22 cellular contexts compared by ENCODE assay signal in genomic region chr3:71989165-71989564, GRCh38.
DNase-seq lines count a peak whose midpoint lies in the region; ATAC-seq lines count a peak whose summit lies in the region.
"Had no signal": no experiment of that assay in that cellular context is flagged by ENCODE, and none has a peak within 500 bp of the region (broad histone marks: within the 10 kb centered on the region; RNA-seq: fewer than 3 reads in every experiment).

No MANE protein-coding gene starts in this region.

- H3K9me3 Mint-ChIP-seq in CD4-positive, alpha-beta memory T cell = peaks cover 0 to 3% (median 0%) of the 10 kb centered on the region in 8 donors
- H3K9me3 Mint-ChIP-seq: effector memory CD8-positive, alpha-beta T cell had no signal

- no peaks in the 10 kb centered on the region for H3K79me2 ChIP-seq in mesendoderm (ENCODE audit: control insufficient read depth, insufficient read depth, low read length)

- DNase-seq in CD1c-positive myeloid dendritic cell (ENCODE audit: extremely low spot score) (peak; percentile 24), astrocyte of the hippocampus (ENCODE audit: low read depth, low spot score) (peak; percentile 14), mesendoderm (peak; percentile 44), amniotic stem cell (lab: John Stamatoyannopoulos, UW) (no peak)
- no peak for DNase-seq in activated CD4-positive, CD25-positive, alpha-beta regulatory T cell treated with anti-CD3 and anti-CD28 coated beads, Interleukin-2, amount 50 U/mL, for 72 hours
- no peak for DNase-seq in CD4-positive, alpha-beta memory T cell
- DNase-seq: activated CD4-positive, alpha-beta T cell treated with anti-CD3 and anti-CD28 coated beads for 1 hour; activated CD8-positive, alpha-beta memory T cell treated with anti-CD3 and anti-CD28 coated beads, Interleukin-2, amount 50 U/mL, for 48 hours; activated naive CD4-positive, alpha-beta T cell treated with anti-CD3 and anti-CD28 coated beads for 36 hours; central memory CD4-positive, alpha-beta T cell; effector memory CD8-positive, alpha-beta T cell; head of caudate nucleus; Karpas-422; NCI-H2029; NCI-H69; Peyer's patch; sigmoid colon; stimulated activated CD4-positive, alpha-beta T cell treated with anti-CD3 and anti-CD28 coated beads, Interleukin-4, amount 100 ng/mL, for 1 hour; upper lobe of left lung had no signal

- no peak overlapping the region for H3K4me3 Mint-ChIP-seq in CD4-positive, alpha-beta memory T cell
- H3K4me3 Mint-ChIP-seq: activated naive CD4-positive, alpha-beta T cell treated with anti-CD3 and anti-CD28 coated beads for 36 hours; effector memory CD8-positive, alpha-beta T cell had no signal

- no peak overlapping the region for H3K4ac ChIP-seq in mesendoderm (ENCODE audit: low read depth, low read length)

- H2AK5ac ChIP-seq in mesendoderm (ENCODE audit: low read length) = no peak overlapping the region

- no peak overlapping the region for H2BK15ac ChIP-seq in mesendoderm (replicated peaks; ENCODE audit: low read depth)

- no peaks in the 10 kb centered on the region for H3K27me3 ChIP-seq in HUES64 (ENCODE audit: insufficient read depth, low read length)
- H3K27me3 ChIP-seq in mesendoderm (ENCODE audit: insufficient read depth, low read length, poor library complexity) = no peaks in the 10 kb centered on the region
- no peaks in the 10 kb centered on the region for H3K27me3 ChIP-seq in CD4-positive, alpha-beta memory T cell (ENCODE audit: insufficient read depth, low read length)
- H3K27me3 ChIP-seq: Peyer's patch, sigmoid colon, upper lobe of left lung had no signal

- H3K27me3 Mint-ChIP-seq in CD4-positive, alpha-beta memory T cell = no peaks in the 10 kb centered on the region

- WGBS in HUES64 = 66% methylated on average over 4 of the region's 4 CpGs
- no CpG with 5 or more reads among the region's 4 CpGs for WGBS in mesendoderm (ENCODE audit: extremely low coverage, insufficient coverage, low lambda C conversion rate)

- H3K9ac ChIP-seq in HUES64 (ENCODE audit: low read depth, low read length) (no peak overlapping the region), mesendoderm (ENCODE audit: low read length) (no peak overlapping the region)

- no peak overlapping the region for H3K18ac ChIP-seq in mesendoderm (ENCODE audit: low read length)

- no peak overlapping the region for H3K56ac ChIP-seq in mesendoderm (ENCODE audit: low read length)

- no peak overlapping the region for H3K27ac Mint-ChIP-seq in CD4-positive, alpha-beta memory T cell
- H3K27ac Mint-ChIP-seq: activated naive CD4-positive, alpha-beta T cell treated with anti-CD3 and anti-CD28 coated beads for 36 hours; effector memory CD8-positive, alpha-beta T cell had no signal

- H3K4me1 ChIP-seq in HUES64 (ENCODE audit: insufficient read depth, low read length) = peaks cover 7% of the 10 kb centered on the region; the same call in 1 of the 2 replicates
- H3K4me1 ChIP-seq in mesendoderm (ENCODE audit: control insufficient read depth, low read depth, low read length) = no peaks in the 10 kb centered on the region
- peaks cover 11% of the 10 kb centered on the region for H3K4me1 ChIP-seq in CD4-positive, alpha-beta memory T cell (ENCODE audit: insufficient read depth, low read length)
- H3K4me1 ChIP-seq: Peyer's patch, sigmoid colon, upper lobe of left lung had no signal

- H3K23ac ChIP-seq in mesendoderm (ENCODE audit: low read length) = no peak overlapping the region

- H2BK120ac ChIP-seq in mesendoderm (ENCODE audit: low read depth, low read length) = no peak overlapping the region

- intact Hi-C loops in CD4-positive, alpha-beta memory T cell (cut with micrococcal nuclease) = no loop called here

- no peak overlapping the region for H3K4me2 ChIP-seq in mesendoderm (ENCODE audit: low read length)

- no peaks in the 10 kb centered on the region for H3K36me3 Mint-ChIP-seq in CD4-positive, alpha-beta memory T cell

- no peaks in the 10 kb centered on the region for H3K9me3 ChIP-seq in HUES64 (ENCODE audit: insufficient read depth, low read depth, low read length)
- no peaks in the 10 kb centered on the region for H3K9me3 ChIP-seq in CD4-positive, alpha-beta memory T cell (ENCODE audit: control insufficient read depth in 1 of 2, low read length in 2 of 2)
- H3K9me3 ChIP-seq: Peyer's patch, upper lobe of left lung had no signal

- no peaks in the 10 kb centered on the region for H3K79me1 ChIP-seq in mesendoderm (ENCODE audit: low read length)

- CTCF ChIA-PET in CD4-positive, alpha-beta memory T cell (lab: Charles Lee; ENCODE audit: partially characterized antibody) = no interaction called here

- H3K27ac ChIP-seq in HUES64 (ENCODE audit: low read depth, low read length) (peak overlapping the region; percentile 23; the same call in 1 of the 2 replicates), mesendoderm (ENCODE audit: low read depth, low read length) (no peak overlapping the region)
- no peak overlapping the region for H3K27ac ChIP-seq in CD4-positive, alpha-beta memory T cell (ENCODE audit: low read depth, low read length)
- H3K27ac ChIP-seq: HL-60, Peyer's patch, sigmoid colon, upper lobe of left lung had no signal

- POLR2A ChIA-PET in CD4-positive, alpha-beta memory T cell (lab: Charles Lee; ENCODE audit: partially characterized antibody) = no interaction called here

- H3K4me1 Mint-ChIP-seq in CD4-positive, alpha-beta memory T cell = peaks cover 7 to 12% (median 10%) of the 10 kb centered on the region in 4 donors

- no peak for ATAC-seq in HG02884 (IDR thresholded peaks at IDR 0.05; ENCODE audit: unreplicated experiment)
- ATAC-seq: effector memory CD8-positive, alpha-beta T cell had no signal

- H3K36me3 ChIP-seq in HUES64 (ENCODE audit: insufficient read depth, low read length) (no peaks in the 10 kb centered on the region), mesendoderm (ENCODE audit: control insufficient read depth, insufficient read depth, low read length) (no peaks in the 10 kb centered on the region)
- H3K36me3 ChIP-seq in CD4-positive, alpha-beta memory T cell (ENCODE audit: insufficient read depth, low read length) = no peaks in the 10 kb centered on the region
- H3K36me3 ChIP-seq: Peyer's patch, sigmoid colon, upper lobe of left lung had no signal

- H4K5ac ChIP-seq in mesendoderm (ENCODE audit: low read length) = no peak overlapping the region

- no peak overlapping the region for H4K8ac ChIP-seq in mesendoderm (ENCODE audit: low read depth, low read length)

- H2BK5ac ChIP-seq in mesendoderm (ENCODE audit: low read length) = no peak overlapping the region

- H3K4me3 ChIP-seq in HUES64 (ENCODE audit: low read length) (no peak overlapping the region), mesendoderm (ENCODE audit: low read length) (no peak overlapping the region)
- no peak overlapping the region for H3K4me3 ChIP-seq in CD4-positive, alpha-beta memory T cell (ENCODE audit: low read length in 2 of 2)
- H3K4me3 ChIP-seq: Peyer's patch, sigmoid colon, upper lobe of left lung had no signal

Comparison
In these comparisons a context has a peak if more than half of its experiments do, and no peak if none do; other contexts are left out.
1. DNase-seq: peak in CD1c-positive myeloid dendritic cell (single experiment), astrocyte of the hippocampus (single experiment) and mesendoderm (single experiment); none in amniotic stem cell (single experiment), activated CD4-positive, CD25-positive, alpha-beta regulatory T cell treated with anti-CD3 and anti-CD28 coated beads, Interleukin-2, amount 50 U/mL, for 72 hours (single experiment) and CD4-positive, alpha-beta memory T cell (0 of 5).